ENCODE assay signal across 1 cellular context in genomic region chr9:133355881-133356357, GRCh38.
TF ChIP-seq lines count a peak whose summit lies in the region.

No MANE protein-coding gene starts in this region.

TF ChIP-seq in GM23338, 12 proteins besides CTCF, POLR2A, EP300 and RAD21 (continued from another document):
- TF ChIP-seq ZNF462 (CRISPR knock-in tag; IDR thresholded peaks at IDR 0.05) (no peak), STAT1 (IDR thresholded peaks at IDR 0.05; ENCODE audit: unreplicated experiment) (no peak), CREB1 (CRISPR knock-in tag; IDR thresholded peaks at IDR 0.05; ENCODE audit: low read depth) (no peak), EZH2 (IDR thresholded peaks at IDR 0.05; ENCODE audit: low read depth, unreplicated experiment) (no peak), ZNF114 (CRISPR knock-in tag; IDR thresholded peaks at IDR 0.05) (no peak), EZH2phosphoT487 (IDR thresholded peaks at IDR 0.05; ENCODE audit: unreplicated experiment) (no peak), NANOG (IDR thresholded peaks at IDR 0.05; ENCODE audit: borderline replicate concordance) (no peak), JUNB (IDR thresholded peaks at IDR 0.05; ENCODE audit: unreplicated experiment) (no peak), POLR2AphosphoS5 (IDR thresholded peaks at IDR 0.05; ENCODE audit: low read depth) (no peak), ZNF331 (CRISPR knock-in tag; IDR thresholded peaks at IDR 0.05; ENCODE audit: low read depth) (no peak)
- TF ChIP-seq, protein P1, sequence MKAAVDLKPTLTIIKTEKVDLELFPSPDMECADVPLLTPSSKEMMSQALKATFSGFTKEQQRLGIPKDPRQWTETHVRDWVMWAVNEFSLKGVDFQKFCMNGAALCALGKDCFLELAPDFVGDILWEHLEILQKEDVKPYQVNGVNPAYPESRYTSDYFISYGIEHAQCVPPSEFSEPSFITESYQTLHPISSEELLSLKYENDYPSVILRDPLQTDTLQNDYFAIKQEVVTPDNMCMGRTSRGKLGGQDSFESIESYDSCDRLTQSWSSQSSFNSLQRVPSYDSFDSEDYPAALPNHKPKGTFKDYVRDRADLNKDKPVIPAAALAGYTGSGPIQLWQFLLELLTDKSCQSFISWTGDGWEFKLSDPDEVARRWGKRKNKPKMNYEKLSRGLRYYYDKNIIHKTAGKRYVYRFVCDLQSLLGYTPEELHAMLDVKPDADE (IDR thresholded peaks at IDR 0.05), result no peak
